In genomic region chr2:20411361-20411894, GRCh38 we compare ENCODE assay signal across 8 cellular contexts. TPM values are rescaled to one million over a fixed set of nuclear protein-coding genes. Genes with fewer than 3 reads are reported as not detected.
DNase-seq lines count a peak whose midpoint lies in the region; ATAC-seq and TF ChIP-seq lines count a peak whose summit lies in the region.

No MANE protein-coding gene starts in this region.

- no peaks in the 10 kb centered on the region for H3K36me3 ChIP-seq in tibial nerve

- H3K27ac ChIP-seq in tibial nerve: no peak overlapping the region

- no peaks in the 10 kb centered on the region for H3K4me1 ChIP-seq in tibial nerve

- TF ChIP-seq EP300 in tibial nerve (IDR thresholded peaks at IDR 0.05): peak in 1 of 2 donors; percentile 67

- no peak for TF ChIP-seq POLR2A in tibial nerve (IDR thresholded peaks at IDR 0.05)

- TF ChIP-seq CTCF in foreskin fibroblast (IDR thresholded peaks at IDR 0.05; ENCODE audit: low read depth, low read length) (peak; percentile 79), omental fat pad (IDR thresholded peaks at IDR 0.05) (peak in 1 of 3 donors; percentile 15), tibial nerve (IDR thresholded peaks at IDR 0.05) (peak; percentile 50 to 80 (median 66))

- peaks cover 0 to 35% (median 2%) of the 10 kb centered on the region in 4 donors for H3K9me3 ChIP-seq in tibial nerve

- H3K4me3 ChIP-seq in foreskin fibroblast (ENCODE audit: low read depth in 1 of 2, low read length in 2 of 2) (no peak overlapping the region), tibial nerve (no peak overlapping the region)

- DNase-seq in DMS53 treated with DMSO at 0.1 percent for 48 hours (lab: John Stamatoyannopoulos, UW; ENCODE audit: unreplicated experiment) (peak; percentile 39), RPMI7951 (ENCODE audit: low read depth) (peak; percentile 81), activated T-helper 1 cell treated with Interleukin-2 at 50 U/mL for 16 hours (ENCODE audit: low read depth) (peak; percentile 37), foreskin fibroblast (peak; percentile 73 to 90), omental fat pad (ENCODE audit: low spot score) (peak; percentile 93), tibial nerve (ENCODE audit: low spot score in 2 of 2) (peak; percentile 85 to 97)

- peak; percentile 87 for ATAC-seq in GM19468 (IDR thresholded peaks at IDR 0.05; ENCODE audit: extremely low read depth, unreplicated experiment)
- peak; percentile 98 for ATAC-seq in HG03558 (IDR thresholded peaks at IDR 0.05; ENCODE audit: extremely low read depth, unreplicated experiment)
- ATAC-seq in omental fat pad (ENCODE audit: low FRiP score): peak; percentile 81

- H3K27me3 ChIP-seq in tibial nerve: no peaks in the 10 kb centered on the region

- 13 to 27% methylated on average over 3 of the region's 3 CpGs for WGBS in tibial nerve, 2 donors

RNA-seq across cellular contexts. Expression of gene RHOB, which starts 35.4 kb away (rescaled TPM):
- total RNA-seq in RPMI7951 (2014; rRNA removed; shearing (Covaris generic)): 33.5 and 35.8 TPM in 2 replicates
- total RNA-seq in omental fat pad: 1,000 to 10,000 TPM in 3 of 4 donors, 100 to 1,000 TPM in 1; 917 to 1,730 (median 1,246) TPM
- 1,000 to 10,000 TPM; 1,356 to 1,875 (median 1,699) TPM for total RNA-seq in tibial nerve

Comparison
In these comparisons a context has a peak if more than half of its experiments do, and no peak if none do; other contexts are left out.
1. DNase-seq: peak in every context shown above with its lines; median percentile 93 in omental fat pad; 91 in tibial nerve; 82 in foreskin fibroblast; 81 in RPMI7951; 39 in DMS53 treated with DMSO at 0.1 percent for 48 hours; 37 in activated T-helper 1 cell treated with Interleukin-2 at 50 U/mL for 16 hours.
2. RNA of gene RHOB, which starts 35.4 kb away (total RNA-seq): 1,356 to 1,875 TPM in tibial nerve and 917 to 1,730 TPM in omental fat pad; 33.5 to 35.8 TPM in RPMI7951; every median in the first group is over 10 times any median in the second.
3. Peak in every context shown above with its lines, with median percentiles within 50 percentile points of each other: ATAC-seq.